ENCODE assay signal across 11 cellular contexts in the genomic region with DNA sequence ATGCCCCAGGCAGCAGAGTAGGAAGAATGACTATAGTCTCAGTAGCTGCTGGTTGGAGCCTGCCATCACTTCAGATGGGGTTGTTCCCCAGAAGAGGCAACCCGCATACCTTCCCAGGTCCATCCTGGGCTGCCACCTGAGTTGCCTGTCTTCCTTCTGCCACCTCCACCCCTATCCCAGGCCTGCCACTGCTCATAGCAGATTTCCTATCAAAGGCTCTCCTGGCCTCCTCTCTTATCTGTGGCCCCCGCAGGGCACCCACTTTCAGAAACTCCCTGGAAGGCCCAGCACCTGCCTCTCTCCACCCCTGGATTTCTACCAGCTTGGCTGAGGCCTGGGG. TPM values are rescaled to one million over a fixed set of nuclear protein-coding genes. Genes with fewer than 3 reads are reported as not detected.
DNase-seq lines count a peak whose midpoint lies in the region; ATAC-seq and TF ChIP-seq lines count a peak whose summit lies in the region.
"Had no signal": no experiment of that assay in that cellular context is flagged by ENCODE, and none has a peak within 500 bp of the region (broad histone marks: within the 10 kb centered on the region; RNA-seq: fewer than 3 reads in every experiment).

No MANE protein-coding gene starts in this region.

- H2BK15ac ChIP-seq in H9 (ENCODE audit: low read depth, low read length) = no peak overlapping the region

- intact Hi-C loops in body of pancreas (cut with DNase I) = no loop called here

- H3K27ac ChIP-seq in H9 (ENCODE audit: insufficient read length, low read depth, low read length) (no peak overlapping the region), body of pancreas (peak overlapping the region; percentile 55 to 79 (median 74)), layer of hippocampus (ENCODE audit: low read depth, low read length) (peak overlapping the region; percentile 38), skeletal muscle tissue (ENCODE audit: low read depth, low read length) (peak overlapping the region; percentile 79)

- H2BK120ac ChIP-seq in H9 (ENCODE audit: low read depth, low read length, poor library complexity, severe bottlenecking) = no peak overlapping the region

- H3K36me3 ChIP-seq in body of pancreas (replicated peaks in 1 of 2; ENCODE audit: insufficient read depth in 1 of 2, low read depth in 2 of 2) (no peaks in the 10 kb centered on the region), skeletal muscle tissue (ENCODE audit: control insufficient read depth in 3 of 3, insufficient read depth in 3 of 3, low read length in 3 of 3) (peaks cover 0 to 8% (median 3%) of the 10 kb centered on the region in 3 donors)

- H3K9ac ChIP-seq in H9 (ENCODE audit: extremely low read depth, insufficient read length, low read length) = no peak overlapping the region
- H3K9ac ChIP-seq in skeletal muscle tissue (ENCODE audit: low read depth in 1 of 3, low read length in 3 of 3) = peak overlapping the region in 2 of 3 donors; percentile 62 to 77

- DNase-seq in H9 (no peak), body of pancreas (no peak), COR-L47 (lab: John Stamatoyannopoulos, UW) (no peak), cortex of kidney (lab: John Stamatoyannopoulos, UW) (no peak), cerebellum (ENCODE audit: low spot score) (no peak)
- DNase-seq: activated T-cell treated with anti-CD3 and anti-CD28 coated beads, Interleukin-2, amount 50 U/mL, for 48 hours; effector CD8-positive, alpha-beta T cell; NCI-H2171 had no signal

- H3K79me1 ChIP-seq in H9 (ENCODE audit: insufficient read depth, low read depth, low read length, poor library complexity, severe bottlenecking) = no peaks in the 10 kb centered on the region

- H3K27ac Mint-ChIP-seq in H9 = peak overlapping the region; percentile 91 to 97 (median 96)

- H3K36me3 Mint-ChIP-seq in H9 (ENCODE audit: insufficient read depth in 1 of 3, low read depth in 3 of 3) = peaks cover 0 to 4% (median 0%) of the 10 kb centered on the region in 3 experiments; a peak in 2 of 7 replicates

- H3K56ac ChIP-seq in H9 (ENCODE audit: insufficient read length, low read depth, low read length) = no peak overlapping the region

- H3K4me2 ChIP-seq in H9 (ENCODE audit: insufficient read depth, insufficient read length, low read length) = peak overlapping the region; percentile 54

- peak overlapping the region; percentile 68 for H4K91ac ChIP-seq in H9 (ENCODE audit: insufficient read length, low read depth, low read length)

- peak overlapping the region; percentile 38; the same call in 1 of the 2 replicates for H3K14ac ChIP-seq in H9 (ENCODE audit: insufficient read depth, low read length)

- TF ChIP-seq CTCF in H9 (conservative IDR thresholded peaks at IDR 0.05) = no peak
- TF ChIP-seq CTCF in body of pancreas (IDR thresholded peaks at IDR 0.05) = no peak

- WGBS in H9 (ENCODE audit: extremely low coverage, insufficient read length, low lambda C conversion rate) = no CpG with 5 or more reads among the region's 2 CpGs
- WGBS in body of pancreas, 2 donors = 15 to 31% methylated on average over 2 of the region's 2 CpGs

- H2BK12ac ChIP-seq in H9 (ENCODE audit: insufficient read length, low read depth, low read length) = no peak overlapping the region

- H2AFZ ChIP-seq in H9 (ENCODE audit: low read length) = no peak overlapping the region

- no peaks in the 10 kb centered on the region for H4K20me1 ChIP-seq in H9 (ENCODE audit: control insufficient read depth, insufficient read depth, insufficient read length)

- H4K5ac ChIP-seq in H9 (ENCODE audit: insufficient read length, low read depth, low read length) = no peak overlapping the region

- H3K4me1 Mint-ChIP-seq in H9 = peaks cover 18 to 25% of the 10 kb centered on the region in 2 experiments

- no peak for ATAC-seq in body of pancreas
- ATAC-seq in HG03432 (IDR thresholded peaks at IDR 0.05; ENCODE audit: unreplicated experiment) = no peak

- H3K27me3 Mint-ChIP-seq in H9 (ENCODE audit: low read depth) = no peaks in the 10 kb centered on the region; the same call in 1 of the 2 replicates

- H3K18ac ChIP-seq in H9 (ENCODE audit: insufficient read length, low read depth, low read length) = no peak overlapping the region

- H3K4me1 ChIP-seq in H9 (ENCODE audit: insufficient read depth, low read length) = no peaks in the 10 kb centered on the region; the same call in 1 of the 2 replicates
- H3K4me1 ChIP-seq in body of pancreas = peaks cover 47% of the 10 kb centered on the region
- peaks cover 49 to 50% (median 50%) of the 10 kb centered on the region in 3 donors for H3K4me1 ChIP-seq in skeletal muscle tissue (ENCODE audit: control insufficient read depth in 3 of 3, insufficient read depth in 3 of 3, low read length in 3 of 3)

- no peak overlapping the region for H2BK5ac ChIP-seq in H9 (ENCODE audit: insufficient read length, low read length)

- H3K27me3 ChIP-seq in H9 (ENCODE audit: insufficient read depth, low read length) = no peaks in the 10 kb centered on the region
- no peaks in the 10 kb centered on the region for H3K27me3 ChIP-seq in body of pancreas
- H3K27me3 ChIP-seq in layer of hippocampus (ENCODE audit: control insufficient read depth, insufficient read depth, low read length) = no peaks in the 10 kb centered on the region
- H3K27me3 ChIP-seq in skeletal muscle tissue (ENCODE audit: control insufficient read depth in 3 of 3, insufficient read depth in 3 of 3, low read length in 3 of 3) = no peaks in the 10 kb centered on the region

- H3K9me3 ChIP-seq in H9 (ENCODE audit: control insufficient read depth, low read depth, low read length) (no peaks in the 10 kb centered on the region), body of pancreas (no peaks in the 10 kb centered on the region), skeletal muscle tissue (ENCODE audit: control insufficient read depth in 3 of 3, low read length in 3 of 3) (no peaks in the 10 kb centered on the region)

- H3K4ac ChIP-seq in H9 (ENCODE audit: low read depth, low read length) = no peak overlapping the region

- H3K4me3 Mint-ChIP-seq in H9 = peak overlapping the region; percentile 61 to 80; a peak in 4 of 5 replicates

- H3K4me3 ChIP-seq in body of pancreas = no peak overlapping the region
- peak overlapping the region in 2 of 3 donors; percentile 45 to 52 for H3K4me3 ChIP-seq in skeletal muscle tissue (ENCODE audit: low read length in 3 of 3)

- H3K23me2 ChIP-seq in H9 (ENCODE audit: insufficient read length, low read depth, low read length, poor library complexity, severe bottlenecking) = peaks cover 4% of the 10 kb centered on the region

- no peak overlapping the region for H4K8ac ChIP-seq in H9 (replicated peaks; ENCODE audit: insufficient read length, low read depth, low read length)

- H3T11ph ChIP-seq in H9 (ENCODE audit: low read length) = no peak overlapping the region

- peaks cover 3% of the 10 kb centered on the region; the same call in 1 of the 2 replicates for H3K79me2 ChIP-seq in H9 (ENCODE audit: insufficient read depth, low read length)

- no peak overlapping the region for H2AK5ac ChIP-seq in H9 (ENCODE audit: insufficient read length, low read length)

- no peak for TF ChIP-seq POLR2A in body of pancreas (IDR thresholded peaks at IDR 0.05)

- H2BK20ac ChIP-seq in H9 (ENCODE audit: low read depth, low read length, poor library complexity, severe bottlenecking) = no peak overlapping the region

- no peaks in the 10 kb centered on the region for H3K9me3 Mint-ChIP-seq in H9

- H3K23ac ChIP-seq in H9 (ENCODE audit: insufficient read length, low read depth, low read length) = no peak overlapping the region

RNA-seq across cellular contexts. Expression of gene NR1H3, which starts 0.6 kb away (rescaled TPM):
- 25.2 and 26.3 TPM in 2 replicates for total RNA-seq in H9 (2021)
- 10 to 100 TPM; 17.9 to 33.9 TPM for total RNA-seq in body of pancreas
- total RNA-seq in skeletal muscle tissue = 23.5 TPM
- 9.5 TPM for total RNA-seq in cerebellum

RNA-seq across cellular contexts. Expression of gene ACP2, which starts 8.5 kb away (rescaled TPM):
- 29.3 and 29.5 TPM in 2 replicates for total RNA-seq in H9 (2021)
- total RNA-seq in body of pancreas = 10 to 100 TPM; 31.6 to 43.1 TPM
- 11.5 TPM for total RNA-seq in skeletal muscle tissue
- 30.4 TPM for total RNA-seq in cerebellum

RNA-seq across cellular contexts. Expression of gene MADD, which starts 12.8 kb away (rescaled TPM):
- total RNA-seq in H9 (2021) (36.9 and 41.0 TPM in 2 replicates), body of pancreas (10 to 100 TPM; 22.8 to 41.2 TPM), skeletal muscle tissue (15.7 TPM), cerebellum (73.3 TPM)

RNA-seq across cellular contexts. Expression of gene DDB2, which starts 42.4 kb away (rescaled TPM):
- total RNA-seq in H9 (2021) (65.0 and 67.0 TPM in 2 replicates), body of pancreas (10 to 100 TPM; 10.9 to 33.2 TPM), skeletal muscle tissue (7.8 TPM), cerebellum (8.2 TPM)

Comparison
In these comparisons a context has a peak if more than half of its experiments do, and no peak if none do; other contexts are left out.
1. H3K4me3 ChIP-seq: peak in skeletal muscle tissue (2 of 3); none in body of pancreas (0 of 2).